8 cellular contexts compared by ENCODE assay signal in the genomic region with DNA sequence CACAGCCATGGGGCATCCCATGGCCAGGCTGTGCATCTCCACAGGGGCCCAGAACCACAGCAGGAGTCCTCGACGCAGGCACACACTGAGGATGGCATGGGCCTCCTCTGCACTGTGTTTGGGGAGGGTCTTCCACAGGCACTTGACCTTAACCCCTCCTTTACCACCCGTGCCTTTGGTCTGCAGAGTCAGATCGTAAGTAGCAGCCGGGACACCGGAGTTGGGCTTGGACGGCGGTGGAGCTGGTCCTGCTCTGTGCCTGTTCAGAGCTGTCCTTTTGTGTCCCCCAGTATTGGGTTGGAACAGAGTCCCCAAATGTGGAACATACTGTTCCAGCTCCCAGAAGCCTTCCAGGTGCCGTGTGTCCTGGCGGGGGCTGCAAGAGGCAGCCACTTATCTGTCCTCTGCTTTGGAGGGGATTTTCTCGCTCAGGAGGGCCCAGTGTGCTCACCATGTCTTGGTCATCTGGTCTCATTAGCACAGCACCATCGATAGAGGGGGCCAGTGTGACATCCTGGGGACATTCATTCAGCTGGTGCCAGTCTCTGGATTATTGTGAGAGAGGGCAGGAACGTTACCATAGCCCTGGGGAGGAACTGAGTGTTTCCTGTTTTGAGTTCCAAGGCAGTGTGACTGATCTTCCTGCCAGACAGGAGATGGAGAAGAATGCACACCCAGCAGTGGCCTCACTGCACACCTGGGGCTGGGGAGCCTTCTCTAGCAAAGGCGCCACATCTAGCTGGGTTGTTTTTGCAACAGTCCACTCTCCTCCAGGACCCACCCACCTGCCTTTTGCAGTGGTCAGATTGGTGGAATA. TPM values are rescaled to one million over a fixed set of nuclear protein-coding genes. Genes with fewer than 3 reads are reported as not detected.
DNase-seq lines count a peak whose midpoint lies in the region; ATAC-seq and TF ChIP-seq lines count a peak whose summit lies in the region.

No MANE protein-coding gene starts in this region.

- H3K27me3 Mint-ChIP-seq in GM23338 (ENCODE audit: insufficient read depth, low read depth, poor library complexity), result peaks cover 18% of the 10 kb centered on the region

- no peaks in the 10 kb centered on the region for H3K79me2 ChIP-seq in GM23338 (replicated peaks; ENCODE audit: insufficient read depth)

- no peak overlapping the region for H3K4me2 ChIP-seq in GM23338

- no peak overlapping the region for H3K4me3 ChIP-seq in GM23338

- H3K27ac ChIP-seq in GM23338 (ENCODE audit: low read depth), result no peak overlapping the region

- no peaks in the 10 kb centered on the region for H4K20me1 ChIP-seq in GM23338 (replicated peaks; ENCODE audit: insufficient read depth)

- peaks cover 9% of the 10 kb centered on the region for H3K27me3 ChIP-seq in GM23338 (ENCODE audit: insufficient read depth)

- peak; percentile 79 for DNase-seq in COR-L47 (lab: John Stamatoyannopoulos, UW)
- peak; percentile 43 for DNase-seq in GM23338 (ENCODE audit: low spot score)
- peak; percentile 54 for DNase-seq in NCI-H510A treated with DMSO at 0.1 percent for 48 hours (lab: John Stamatoyannopoulos, UW)
- DNase-seq in activated CD8-positive, alpha-beta memory T cell treated with anti-CD3 and anti-CD28 coated beads, Interleukin-2, amount 50 U/mL, for 48 hours, result peak; percentile 66
- peak; percentile 47 for DNase-seq in fibroblast of peridontal ligament (ENCODE audit: extremely low read depth)
- peak in 47 of 56 donors; percentile 20 to 76 (median 51) for DNase-seq in nucleus accumbens (lab: John Stamatoyannopoulos, UW)
- DNase-seq in epidermal melanocyte (ENCODE audit: insufficient read length, low spot score), result no peak
- DNase-seq in posterior vena cava (ENCODE audit: low spot score), result no peak

- intact Hi-C loops in posterior vena cava (cut with DNase I), result loop anchor here (5.0 to 10.0 kb wide), 3 partner anchors 36 to 294 kb away; partner anchors contain the start of gene IL17REL (in 1 of the 2)

- peaks cover 9% of the 10 kb centered on the region for H3K4me1 Mint-ChIP-seq in GM23338

- peaks cover 2% of the 10 kb centered on the region; the same call in 1 of the 3 replicates for H3K36me3 Mint-ChIP-seq in GM23338 (ENCODE audit: low read depth)

- peak; percentile 27 to 71 for TF ChIP-seq CTCF in GM23338 (conservative IDR thresholded peaks at IDR 0.05; ENCODE audit: low read depth in 2 of 2)

- peaks cover 2% of the 10 kb centered on the region; the same call in 1 of the 2 replicates for H3K4me1 ChIP-seq in GM23338 (ENCODE audit: insufficient read depth)

- no peak overlapping the region for H2AFZ ChIP-seq in GM23338

- ATAC-seq in GM23338, result no peak

- no peak overlapping the region for H3K27ac Mint-ChIP-seq in GM23338

- H3K9me3 Mint-ChIP-seq in GM23338, result no peaks in the 10 kb centered on the region

- no peaks in the 10 kb centered on the region; the same call in 1 of the 2 replicates for H3F3A ChIP-seq in GM23338 (replicated peaks; ENCODE audit: low read depth)

- H3K4me3 Mint-ChIP-seq in GM23338, result no peak overlapping the region

- H3K36me3 ChIP-seq in GM23338 (ENCODE audit: insufficient read depth), result no peaks in the 10 kb centered on the region

- no peaks in the 10 kb centered on the region for H3K9me2 ChIP-seq in GM23338 (ENCODE audit: insufficient read depth)

TF ChIP-seq in GM23338, 12 proteins besides CTCF, POLR2A, EP300 and RAD21 (continues in another document):
- no peak for TF ChIP-seq CREB1 (CRISPR knock-in tag; IDR thresholded peaks at IDR 0.05; ENCODE audit: low read depth)
- no peak for TF ChIP-seq POLR2AphosphoS5 (IDR thresholded peaks at IDR 0.05; ENCODE audit: low read depth)
- TF ChIP-seq, protein P1, sequence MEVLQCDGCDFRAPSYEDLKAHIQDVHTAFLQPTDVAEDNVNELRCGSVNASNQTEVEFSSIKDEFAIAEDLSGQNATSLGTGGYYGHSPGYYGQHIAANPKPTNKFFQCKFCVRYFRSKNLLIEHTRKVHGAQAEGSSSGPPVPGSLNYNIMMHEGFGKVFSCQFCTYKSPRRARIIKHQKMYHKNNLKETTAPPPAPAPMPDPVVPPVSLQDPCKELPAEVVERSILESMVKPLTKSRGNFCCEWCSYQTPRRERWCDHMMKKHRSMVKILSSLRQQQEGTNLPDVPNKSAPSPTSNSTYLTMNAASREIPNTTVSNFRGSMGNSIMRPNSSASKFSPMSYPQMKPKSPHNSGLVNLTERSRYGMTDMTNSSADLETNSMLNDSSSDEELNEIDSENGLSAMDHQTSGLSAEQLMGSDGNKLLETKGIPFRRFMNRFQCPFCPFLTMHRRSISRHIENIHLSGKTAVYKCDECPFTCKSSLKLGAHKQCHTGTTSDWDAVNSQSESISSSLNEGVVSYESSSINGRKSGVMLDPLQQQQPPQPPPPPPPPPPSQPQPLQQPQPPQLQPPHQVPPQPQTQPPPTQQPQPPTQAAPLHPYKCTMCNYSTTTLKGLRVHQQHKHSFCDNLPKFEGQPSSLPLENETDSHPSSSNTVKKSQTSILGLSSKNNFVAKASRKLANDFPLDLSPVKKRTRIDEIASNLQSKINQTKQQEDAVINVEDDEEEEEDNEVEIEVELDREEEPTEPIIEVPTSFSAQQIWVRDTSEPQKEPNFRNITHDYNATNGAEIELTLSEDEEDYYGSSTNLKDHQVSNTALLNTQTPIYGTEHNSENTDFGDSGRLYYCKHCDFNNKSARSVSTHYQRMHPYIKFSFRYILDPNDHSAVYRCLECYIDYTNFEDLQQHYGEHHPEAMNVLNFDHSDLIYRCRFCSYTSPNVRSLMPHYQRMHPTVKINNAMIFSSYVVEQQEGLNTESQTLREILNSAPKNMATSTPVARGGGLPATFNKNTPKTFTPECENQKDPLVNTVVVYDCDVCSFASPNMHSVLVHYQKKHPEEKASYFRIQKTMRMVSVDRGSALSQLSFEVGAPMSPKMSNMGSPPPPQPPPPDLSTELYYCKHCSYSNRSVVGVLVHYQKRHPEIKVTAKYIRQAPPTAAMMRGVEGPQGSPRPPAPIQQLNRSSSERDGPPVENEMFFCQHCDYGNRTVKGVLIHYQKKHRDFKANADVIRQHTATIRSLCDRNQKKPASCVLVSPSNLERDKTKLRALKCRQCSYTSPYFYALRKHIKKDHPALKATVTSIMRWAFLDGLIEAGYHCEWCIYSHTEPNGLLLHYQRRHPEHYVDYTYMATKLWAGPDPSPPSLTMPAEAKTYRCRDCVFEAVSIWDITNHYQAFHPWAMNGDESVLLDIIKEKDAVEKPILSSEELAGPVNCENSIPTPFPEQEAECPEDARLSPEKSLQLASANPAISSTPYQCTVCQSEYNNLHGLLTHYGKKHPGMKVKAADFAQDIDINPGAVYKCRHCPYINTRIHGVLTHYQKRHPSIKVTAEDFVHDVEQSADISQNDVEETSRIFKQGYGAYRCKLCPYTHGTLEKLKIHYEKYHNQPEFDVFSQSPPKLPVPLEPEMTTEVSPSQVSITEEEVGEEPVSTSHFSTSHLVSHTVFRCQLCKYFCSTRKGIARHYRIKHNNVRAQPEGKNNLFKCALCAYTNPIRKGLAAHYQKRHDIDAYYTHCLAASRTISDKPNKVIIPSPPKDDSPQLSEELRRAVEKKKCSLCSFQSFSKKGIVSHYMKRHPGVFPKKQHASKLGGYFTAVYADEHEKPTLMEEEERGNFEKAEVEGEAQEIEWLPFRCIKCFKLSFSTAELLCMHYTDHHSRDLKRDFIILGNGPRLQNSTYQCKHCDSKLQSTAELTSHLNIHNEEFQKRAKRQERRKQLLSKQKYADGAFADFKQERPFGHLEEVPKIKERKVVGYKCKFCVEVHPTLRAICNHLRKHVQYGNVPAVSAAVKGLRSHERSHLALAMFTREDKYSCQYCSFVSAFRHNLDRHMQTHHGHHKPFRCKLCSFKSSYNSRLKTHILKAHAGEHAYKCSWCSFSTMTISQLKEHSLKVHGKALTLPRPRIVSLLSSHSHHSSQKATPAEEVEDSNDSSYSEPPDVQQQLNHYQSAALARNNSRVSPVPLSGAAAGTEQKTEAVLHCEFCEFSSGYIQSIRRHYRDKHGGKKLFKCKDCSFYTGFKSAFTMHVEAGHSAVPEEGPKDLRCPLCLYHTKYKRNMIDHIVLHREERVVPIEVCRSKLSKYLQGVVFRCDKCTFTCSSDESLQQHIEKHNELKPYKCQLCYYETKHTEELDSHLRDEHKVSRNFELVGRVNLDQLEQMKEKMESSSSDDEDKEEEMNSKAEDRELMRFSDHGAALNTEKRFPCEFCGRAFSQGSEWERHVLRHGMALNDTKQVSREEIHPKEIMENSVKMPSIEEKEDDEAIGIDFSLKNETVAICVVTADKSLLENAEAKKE (CRISPR knock-in tag; IDR thresholded peaks at IDR 0.05), result no peak
- no peak for TF ChIP-seq ZNF114 (CRISPR knock-in tag; IDR thresholded peaks at IDR 0.05)
- TF ChIP-seq EZH2 (IDR thresholded peaks at IDR 0.05; ENCODE audit: low read depth, unreplicated experiment), result no peak
- no peak for TF ChIP-seq JUNB (IDR thresholded peaks at IDR 0.05; ENCODE audit: unreplicated experiment)
- TF ChIP-seq ZNF331 (CRISPR knock-in tag; IDR thresholded peaks at IDR 0.05; ENCODE audit: low read depth), result no peak

RNA-seq across cellular contexts. Expression of gene CRELD2, which starts 12.4 kb away (rescaled TPM):
- 34.4 and 35.7 TPM in 2 replicates for total RNA-seq in GM23338 (2014; rRNA removed; shearing (Covaris generic))
- polyA plus RNA-seq in GM23338 (2016; fragmentation: Nextera tagmentation; extraction: Ambion mirVana), result 47.7 and 49.4 TPM in 2 replicates
- total RNA-seq in posterior vena cava, result 10 to 100 TPM; 27.5 to 45.4 TPM

RNA-seq across cellular contexts. Expression of gene ALG12, which starts 12.6 kb away (rescaled TPM):
- 23.3 and 26.9 TPM in 2 replicates for total RNA-seq in GM23338 (2014; rRNA removed; shearing (Covaris generic))
- polyA plus RNA-seq in GM23338 (2016; fragmentation: Nextera tagmentation; extraction: Ambion mirVana), result 18.7 and 21.8 TPM in 2 replicates
- 10 to 100 TPM in 1 of 2 donors, 1 to 10 TPM in 1; 8.9 to 11.7 TPM for total RNA-seq in posterior vena cava

RNA-seq across cellular contexts. Expression of gene PIM3, which starts 29.8 kb away (rescaled TPM):
- total RNA-seq in GM23338 (2014; rRNA removed; shearing (Covaris generic)), result 30.6 and 37.3 TPM in 2 replicates
- 17.7 and 18.8 TPM in 2 replicates for polyA plus RNA-seq in GM23338 (2016; fragmentation: Nextera tagmentation; extraction: Ambion mirVana)
- total RNA-seq in posterior vena cava, result 10 to 100 TPM; 29.9 to 37.2 TPM

Comparison
In these comparisons a context has a peak if more than half of its experiments do, and no peak if none do; other contexts are left out.
1. DNase-seq: peak in COR-L47 (single experiment), GM23338 (single experiment), NCI-H510A treated with DMSO at 0.1 percent for 48 hours (single experiment), activated CD8-positive, alpha-beta memory T cell treated with anti-CD3 and anti-CD28 coated beads, Interleukin-2, amount 50 U/mL, for 48 hours (single experiment), fibroblast of peridontal ligament (single experiment) and nucleus accumbens (47 of 56); none in epidermal melanocyte (single experiment) and posterior vena cava (single experiment).